Comparison of ENCODE assay signal across 25 cellular contexts in genomic region chr6:118085665-118086064, GRCh38.
"Had no signal": no experiment of that assay in that cellular context is flagged by ENCODE, and none has a peak within 500 bp of the region (broad histone marks: within the 10 kb centered on the region; RNA-seq: fewer than 3 reads in every experiment).

No MANE protein-coding gene starts in this region.

- DNase-seq: colonic mucosa; cortex of kidney; dermis blood vessel endothelial cell; dorsolateral prefrontal cortex; effector CD4-positive, alpha-beta T cell; effector CD8-positive, alpha-beta T cell; effector memory CD4-positive, alpha-beta T cell; effector memory CD8-positive, alpha-beta T cell; endodermal cell; erythroblast; esophagus squamous epithelium; foreskin fibroblast; foreskin keratinocyte; foreskin melanocyte; gastrocnemius medialis; glutamatergic neuron; head of caudate nucleus; heart left ventricle; heart right ventricle had no signal

- H2AFZ ChIP-seq: hepatocyte had no signal

- H3K9me3 ChIP-seq: colonic mucosa, esophagus muscularis mucosa, esophagus squamous epithelium, gastrocnemius medialis, gastroesophageal sphincter, heart left ventricle, heart right ventricle had no signal

- H3K27ac ChIP-seq: colonic mucosa, coronary artery, dorsolateral prefrontal cortex, epithelial cell of prostate, esophagus muscularis mucosa, esophagus squamous epithelium, foreskin keratinocyte, gastrocnemius medialis, gastroesophageal sphincter, heart left ventricle, heart right ventricle, hepatocyte had no signal

- H3K4me2 ChIP-seq: hepatocyte had no signal

- H3K36me3 ChIP-seq: colonic mucosa, esophagus muscularis mucosa, esophagus squamous epithelium, gastrocnemius medialis, gastroesophageal sphincter, heart left ventricle, heart right ventricle had no signal

- ATAC-seq: effector memory CD8-positive, alpha-beta T cell; esophagus mucosa; foreskin keratinocyte; gastrocnemius medialis; gastroesophageal sphincter; heart left ventricle; heart right ventricle had no signal

- H3K27me3 ChIP-seq: colonic mucosa, dorsolateral prefrontal cortex, esophagus muscularis mucosa, esophagus squamous epithelium, foreskin keratinocyte, gastrocnemius medialis, gastroesophageal sphincter, heart left ventricle, heart right ventricle, hepatocyte had no signal

- H3K4me3 ChIP-seq: colonic mucosa, coronary artery, dorsolateral prefrontal cortex, esophagus muscularis mucosa, esophagus squamous epithelium, gastrocnemius medialis, gastroesophageal sphincter, heart left ventricle, heart right ventricle, hepatocyte had no signal

- H3K79me2 ChIP-seq: hepatocyte had no signal

- H3K4me1 ChIP-seq: colonic mucosa, esophagus muscularis mucosa, esophagus squamous epithelium, foreskin keratinocyte, gastrocnemius medialis, gastroesophageal sphincter, heart left ventricle, heart right ventricle had no signal
